Comparison of ENCODE assay signal across 13 cellular contexts in genomic region chr1:1287288-1288110, GRCh38. TPM values are rescaled to one million over a fixed set of nuclear protein-coding genes. Genes with fewer than 3 reads are reported as not detected.
"Had no signal": no experiment of that assay in that cellular context is flagged by ENCODE, and none has a peak within 500 bp of the region (broad histone marks: within the 10 kb centered on the region; RNA-seq: fewer than 3 reads in every experiment).

No MANE protein-coding gene starts in this region.

- H3K27ac ChIP-seq: adrenal gland, foreskin keratinocyte, neural progenitor cell, ovary had no signal

- H3K36me3 ChIP-seq: adrenal gland, neural progenitor cell, ovary had no signal

- H2AFZ ChIP-seq: neural progenitor cell had no signal

- H3K4me2 ChIP-seq: neural progenitor cell had no signal

- H3K9me3 ChIP-seq: adrenal gland, ovary had no signal

- H3K4me3 ChIP-seq: adrenal gland, neural progenitor cell, ovary had no signal

- DNase-seq: activated CD4-positive, alpha-beta memory T cell treated with anti-CD3 and anti-CD28 coated beads, Interleukin-2, amount 10 ng/mL, durations not matched to agents 7 days and 5 days; activated CD4-positive, alpha-beta T cell treated with anti-CD3 and anti-CD28 coated beads for 1 hour; activated naive CD4-positive, alpha-beta T cell treated with anti-CD3 and anti-CD28 coated beads, Interleukin-2, amount 10 ng/mL, durations not matched to agents 7 days and 5 days; activated T-cell treated with anti-CD3 and anti-CD28 coated beads, Interleukin-2, amount 50 U/mL, for 24 hours; dermis blood vessel endothelial cell; effector memory CD8-positive, alpha-beta T cell; foreskin keratinocyte; head of caudate nucleus; immature natural killer cell; T-helper 9 cell had no signal

- H3K4me1 ChIP-seq: adrenal gland, foreskin keratinocyte, neural progenitor cell had no signal

- H3K27me3 ChIP-seq: foreskin keratinocyte, neural progenitor cell, ovary had no signal

- H3K9ac ChIP-seq: neural progenitor cell had no signal

RNA-seq across cellular contexts. Expression of gene SCNN1D, which starts 7.3 kb away (rescaled TPM):
- polyA plus RNA-seq: immature natural killer cell had no signal
